Comparison of ENCODE assay signal across 11 cellular contexts in the genomic region with DNA sequence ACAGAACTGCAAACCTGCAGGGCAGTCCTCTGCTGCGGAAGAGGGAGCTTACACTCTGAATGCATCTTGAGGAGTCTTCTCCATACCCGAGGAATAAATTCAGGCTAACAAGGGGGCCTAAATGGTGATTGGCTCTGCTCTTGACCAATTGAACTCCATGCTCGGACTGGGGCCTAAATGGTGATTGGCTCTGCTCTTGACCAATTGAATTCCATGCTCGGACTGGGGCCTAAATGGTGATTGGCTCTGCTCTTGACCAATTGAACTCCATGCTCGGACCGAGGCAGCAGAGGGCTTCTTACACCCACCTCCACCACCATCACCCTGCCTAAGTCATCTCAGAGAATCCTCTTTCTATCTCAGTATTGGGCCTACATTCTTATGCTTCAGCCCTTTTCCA. TPM values are rescaled to one million over a fixed set of nuclear protein-coding genes. Genes with fewer than 3 reads are reported as not detected.
DNase-seq lines count a peak whose midpoint lies in the region; ATAC-seq, FAIRE-seq and TF ChIP-seq lines count a peak whose summit lies in the region.
"Not testable (repeated sequence)": the region's sequence is repeated elsewhere in the genome, so short reads cannot be mapped to it uniquely, and the experiment has no call there.
"Had no signal": no experiment of that assay in that cellular context is flagged by ENCODE, and none has a peak within 500 bp of the region (broad histone marks: within the 10 kb centered on the region; RNA-seq: fewer than 3 reads in every experiment).

No MANE protein-coding gene starts in this region.

- CTCF ChIA-PET in K562 (lab: Yijun Ruan, JAX; ENCODE audit: low intra/inter-chr PET ratio) = not testable (repeated sequence)

- not testable (repeated sequence) for H3K4me2 ChIP-seq in K562 (ENCODE audit: insufficient read depth, low read length)

- not testable (repeated sequence) for H3K4me1 Mint-ChIP-seq in endodermal cell

- in situ Hi-C loops in K562 (cut with MboI) = not testable (repeated sequence)

- DNase-seq in BE2C = peak; percentile 32
- DNase-seq in LHCN-M2 (ENCODE audit: low read depth) = peak; percentile 1
- DNase-seq in SJCRH30 = peak; percentile 91
- not testable (repeated sequence) for DNase-seq in K562 (ENCODE audit: extremely low read depth in 1 of 4, low spot score in 3 of 4)
- DNase-seq in endodermal cell = peak; percentile 36
- peak; percentile 59 for DNase-seq in testis

- TF ChIP-seq RAD21 in K562 (CRISPR knock-in tag; conservative IDR thresholded peaks at IDR 0.05 in 1 of 2, IDR thresholded peaks at IDR 0.05 in 1 of 2) = not testable (repeated sequence)

- intact Hi-C loops in K562 (cut with micrococcal nuclease); testis (cut with DNase I; ENCODE audit: low total_unique reads): not testable (repeated sequence)

- not testable (repeated sequence) for H3K9me3 Mint-ChIP-seq in endodermal cell

- not testable (repeated sequence) for H3K9ac ChIP-seq in K562 (ENCODE audit: insufficient read depth in 1 of 2, low read depth in 2 of 2, low read length in 2 of 2); endodermal cell (ENCODE audit: extremely low read depth, low read length, poor library complexity, severe bottlenecking)

- not testable (repeated sequence) for FAIRE-seq in K562 (lab: Jason Lieb, UNC)

- peaks cover 29% of the 10 kb centered on the region for H3K27me3 Mint-ChIP-seq in endodermal cell (ENCODE audit: insufficient read depth)

- H3K9me1 ChIP-seq in K562 (ENCODE audit: control insufficient read depth, insufficient read depth, low read length) = not testable (repeated sequence)

- not testable (repeated sequence) for H3K4me1 ChIP-seq in BE2C; SJCRH30; K562 (replicated peaks in 1 of 2; ENCODE audit: control insufficient read depth in 2 of 2, insufficient read depth in 2 of 2, low read length in 2 of 2); endodermal cell (ENCODE audit: control insufficient read depth, insufficient read depth, low read length); testis

- not testable (repeated sequence) for TF ChIP-seq EP300 in K562 (IDR thresholded peaks at IDR 0.05; ENCODE audit: low read length)

- not testable (repeated sequence) for H3K9me3 ChIP-seq in BE2C; SJCRH30 (replicated peaks); K562 (replicated peaks; ENCODE audit: control insufficient read depth, insufficient read depth, low read depth, low read length); endodermal cell (ENCODE audit: control insufficient read depth, low read length); testis

- H3K27ac Mint-ChIP-seq in endodermal cell = not testable (repeated sequence)

- peak; percentile 32 for ATAC-seq in K562

- not testable (repeated sequence) for H3K36me3 ChIP-seq in BE2C; SJCRH30; K562 (ENCODE audit: control insufficient read depth, insufficient read depth, low read length); endodermal cell (ENCODE audit: control insufficient read depth, insufficient read depth, low read length); testis (ENCODE audit: low read depth, missing control alignments)

- not testable (repeated sequence) for H3K79me2 ChIP-seq in K562 (ENCODE audit: control insufficient read depth, insufficient read depth, low read length)

- H3K4me3 Mint-ChIP-seq in endodermal cell = not testable (repeated sequence)

- not testable (repeated sequence) for H3K4me3 ChIP-seq in BE2C (ENCODE audit: low read depth, low read length); K562; endodermal cell (ENCODE audit: low read length); testis
- peak overlapping the region; percentile 33 for H3K4me3 ChIP-seq in SJCRH30

- not testable (repeated sequence) for H4K20me1 ChIP-seq in K562 (replicated peaks; ENCODE audit: control insufficient read depth, insufficient read depth, low read length)

- not testable (repeated sequence) for TF ChIP-seq CTCF in BE2C (IDR thresholded peaks at IDR 0.05; ENCODE audit: low read depth, low read length); K562 (IDR thresholded peaks at IDR 0.05 in 2 of 3, conservative IDR thresholded peaks at IDR 0.05 in 1 of 3; ENCODE audit: insufficient read depth in 2 of 3, low read depth in 1 of 3, low read length in 3 of 3); endodermal cell (conservative IDR thresholded peaks at IDR 0.05); testis (IDR thresholded peaks at IDR 0.05)

- BruUV-seq in K562 (replicated peaks; lab: Mats Ljungman, UMichigan) = not testable (repeated sequence)

- not testable (repeated sequence) for H3K27me3 ChIP-seq in BE2C; SJCRH30; K562 (ENCODE audit: control insufficient read depth in 2 of 2, insufficient read depth in 2 of 2, low read length in 2 of 2); testis
- H3K27me3 ChIP-seq in endodermal cell (ENCODE audit: control insufficient read depth, insufficient read depth, low read length, poor library complexity, severe bottlenecking) = peaks cover 15% of the 10 kb centered on the region

- POLR2A ChIA-PET in K562 (lab: Yijun Ruan, JAX) = not testable (repeated sequence)

- not testable (repeated sequence) for H2AFZ ChIP-seq in K562 (ENCODE audit: low read depth, low read length)

- peak overlapping the region; percentile 97 for H3K27ac ChIP-seq in SJCRH30
- H3K27ac ChIP-seq in K562 (ENCODE audit: extremely low read depth, low read depth, low read length); endodermal cell (ENCODE audit: low read depth, low read length); testis: not testable (repeated sequence)

- not testable (repeated sequence) for H3K36me3 Mint-ChIP-seq in endodermal cell (ENCODE audit: low read depth)

- WGBS in K562 (ENCODE audit: insufficient coverage, low coverage, missing lambda C conversion rate) = 65% methylated on average over 5 of the region's 6 CpGs
- 90 to 91% methylated on average over 4 to 6 of the region's 6 CpGs for WGBS in endodermal cell (ENCODE audit: insufficient coverage in 1 of 2, insufficient read length in 1 of 2), 2 experiments
- WGBS in testis, 2 donors = 56 to 65% methylated on average over 6 of the region's 6 CpGs

- not testable (repeated sequence) for TF ChIP-seq POLR2A in K562 (conservative IDR thresholded peaks at IDR 0.05); testis (IDR thresholded peaks at IDR 0.05)

TF ChIP-seq in K562, 482 proteins besides CTCF, POLR2A, EP300 and RAD21:
- peak; percentile 18 for TF ChIP-seq NFYB (IDR thresholded peaks at IDR 0.05; ENCODE audit: extremely low read depth, insufficient read length)
- TF ChIP-seq, protein P1, sequence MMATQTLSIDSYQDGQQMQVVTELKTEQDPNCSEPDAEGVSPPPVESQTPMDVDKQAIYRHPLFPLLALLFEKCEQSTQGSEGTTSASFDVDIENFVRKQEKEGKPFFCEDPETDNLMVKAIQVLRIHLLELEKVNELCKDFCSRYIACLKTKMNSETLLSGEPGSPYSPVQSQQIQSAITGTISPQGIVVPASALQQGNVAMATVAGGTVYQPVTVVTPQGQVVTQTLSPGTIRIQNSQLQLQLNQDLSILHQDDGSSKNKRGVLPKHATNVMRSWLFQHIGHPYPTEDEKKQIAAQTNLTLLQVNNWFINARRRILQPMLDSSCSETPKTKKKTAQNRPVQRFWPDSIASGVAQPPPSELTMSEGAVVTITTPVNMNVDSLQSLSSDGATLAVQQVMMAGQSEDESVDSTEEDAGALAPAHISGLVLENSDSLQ (IDR thresholded peaks at IDR 0.05) = peak; percentile 86

RNA-seq across cellular contexts. Expression of gene FOXD4, which starts 18.4 kb away (rescaled TPM):
- polyA plus RNA-seq in BE2C (2012; ENCODE audit: insufficient read depth, insufficient read length, low read depth) = 7.1 TPM
- total RNA-seq in LHCN-M2 (2014; rRNA removed) = 0.06 and 0.52 TPM in 2 replicates
- polyA plus RNA-seq in LHCN-M2 (2012) = 0.13 TPM
- total RNA-seq in SJCRH30 (2014; rRNA removed; shearing (Covaris generic)) = 1.4 TPM in 2 replicates
- 1.1 and 1.3 TPM in 2 replicates for total RNA-seq in K562 (2011; cell fraction: chromatin; rRNA removed; ENCODE audit: low replicate concordance)
- 0.79 and 1.3 TPM in 2 replicates for total RNA-seq in K562 (2011; cell fraction: nucleolus; rRNA removed)
- 0.73 and 0.84 TPM in 2 replicates for total RNA-seq in K562 (2011; cell fraction: nucleoplasm; rRNA removed)
- 0.59 and 1.0 TPM in 2 replicates for total RNA-seq in K562 (2014; rRNA removed)
- 0.18 and 0.26 TPM in 2 replicates for total RNA-seq in K562 (2014; rRNA removed; fragmentation: Illumina TruSeq; extraction: Trizol)
- 0.47 and 0.87 TPM in 2 replicates for total RNA-seq in K562 (2015; rRNA removed; fragmentation: Illumina TruSeq; extraction: Trizol)
- 0.76 and 1.0 TPM in 2 replicates for total RNA-seq in K562 (2021)
- polyA plus RNA-seq in K562 (2011; rRNA removed) = 0.41 and 0.74 TPM in 2 replicates
- 0.34 and 2.1 TPM in 2 replicates for polyA plus RNA-seq in K562 (2011; cell fraction: cytosol; rRNA removed)
- 0.88 and 3.0 TPM in 2 replicates for polyA plus RNA-seq in K562 (2011; cell fraction: nucleus; rRNA removed)
- polyA plus RNA-seq in K562 (2012) = 0.90 and 0.98 TPM in 2 replicates
- 0.45 and 0.60 TPM in 2 replicates for polyA plus RNA-seq in K562 (2014; fragmentation: Illumina TruSeq; extraction: Trizol)
- polyA plus RNA-seq in K562 (2014; fragmentation: Nextera tagmentation; extraction: Ambion mirVana) = under 1 TPM in 1 of 2 experiments, not detected in 1; 0.06 TPM
- polyA plus RNA-seq in K562 (2014; rRNA removed) = 0.81 and 1.6 TPM in 2 replicates
- polyA minus RNA-seq in K562 (2011; rRNA and poly(A)+ RNA removed) = 0.14 TPM in 1 of 2 replicates, not detected in the other
- polyA minus RNA-seq in K562 (2011; cell fraction: cytosol; rRNA and poly(A)+ RNA removed) = not detected in 2 replicates
- 0.56 and 0.94 TPM in 2 replicates for polyA minus RNA-seq in K562 (2011; cell fraction: nucleus; rRNA and poly(A)+ RNA removed)
- under 1 TPM in 1 of 2 donors, not detected in 1; 0.26 TPM for total RNA-seq in endodermal cell
- polyA plus RNA-seq in endodermal cell (2013, experiment 1 of 2) = 0.14 TPM
- not detected for polyA plus RNA-seq in endodermal cell (2013, experiment 2 of 2)
- 1 to 10 TPM in 1 of 2 donors, under 1 TPM in 1; 0.50 to 1.2 TPM for total RNA-seq in testis
- 0.42 TPM for polyA plus RNA-seq in testis (ENCODE audit: insufficient read depth, low read depth, low replicate concordance)
- total RNA-seq: G401 had no signal
- polyA plus RNA-seq: CD14-positive monocyte; CD4-positive, alpha-beta memory T cell; CD4-positive, CD25-positive, alpha-beta regulatory T cell; CD8-positive, alpha-beta memory T cell had no signal
